ENCODE assay signal across 1 cellular context in the genomic region with DNA sequence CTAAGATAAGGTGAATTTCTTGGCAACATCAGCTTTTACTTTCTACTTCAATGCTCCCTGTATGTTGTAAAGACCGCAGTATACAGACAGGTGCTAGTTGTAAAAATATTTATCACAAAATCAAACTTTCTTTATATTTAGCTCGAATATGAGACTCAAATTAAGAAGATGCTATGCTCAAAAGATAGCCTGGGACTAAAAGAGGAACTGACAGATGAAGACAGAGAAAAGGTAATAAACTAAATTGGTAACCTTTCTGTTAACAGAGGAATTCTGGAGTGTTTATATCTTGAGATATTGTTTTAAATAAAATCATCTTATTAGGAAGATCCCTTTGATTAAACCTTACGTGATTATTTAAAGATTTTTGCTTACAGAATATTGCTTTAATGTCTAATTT.
TF ChIP-seq lines count a peak whose summit lies in the region.

No MANE protein-coding gene starts in this region.

TF ChIP-seq in K562, 482 proteins besides CTCF, POLR2A, EP300 and RAD21 (continued from another document):
- TF ChIP-seq, protein P1, sequence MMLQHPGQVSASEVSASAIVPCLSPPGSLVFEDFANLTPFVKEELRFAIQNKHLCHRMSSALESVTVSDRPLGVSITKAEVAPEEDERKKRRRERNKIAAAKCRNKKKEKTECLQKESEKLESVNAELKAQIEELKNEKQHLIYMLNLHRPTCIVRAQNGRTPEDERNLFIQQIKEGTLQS (IDR thresholded peaks at IDR 0.05) = no peak
- TF ChIP-seq, protein P1 (CRISPR knock-in tag; conservative IDR thresholded peaks at IDR 0.05) = no peak
- TF ChIP-seq HSF4 (CRISPR knock-in tag; IDR thresholded peaks at IDR 0.05; ENCODE audit: borderline replicate concordance) = no peak
